In the genomic region with DNA sequence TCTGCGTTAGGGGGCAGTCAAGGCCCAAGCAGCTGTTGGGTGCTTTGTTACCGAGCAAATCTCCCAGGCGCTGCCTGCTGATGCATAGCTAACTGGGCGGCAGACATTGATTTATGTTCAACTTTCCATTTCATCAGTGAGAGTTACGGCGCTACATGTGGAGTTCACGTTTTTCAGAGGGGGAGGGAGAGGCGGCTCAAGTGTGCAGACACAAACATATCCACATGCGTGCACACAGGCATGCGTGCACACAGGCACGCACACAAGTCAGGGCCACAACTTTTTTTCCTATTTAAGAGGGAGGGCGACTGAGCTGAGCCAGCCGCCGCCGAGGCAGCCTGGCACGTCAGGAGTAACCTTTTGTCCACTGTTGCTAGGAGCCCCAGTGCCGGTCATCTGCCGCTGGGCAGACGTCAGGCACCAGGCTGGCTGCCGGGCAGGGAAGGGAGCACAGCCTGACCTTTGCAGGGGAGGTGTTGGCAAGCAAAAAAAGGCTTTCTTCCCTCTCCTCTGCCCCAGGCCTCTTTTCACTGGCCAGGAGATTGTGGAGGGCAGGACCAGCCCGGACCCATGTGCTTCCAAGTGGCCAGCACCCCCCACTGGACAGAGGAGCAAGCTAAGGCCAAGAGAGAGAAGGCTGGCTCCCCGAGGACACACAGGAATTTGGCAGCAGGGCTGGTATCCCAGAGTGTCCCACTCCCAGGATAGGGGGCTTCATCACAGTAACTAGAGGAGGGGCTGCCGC, we compare ENCODE assay signal across 9 cellular contexts.
DNase-seq lines count a peak whose midpoint lies in the region; ATAC-seq and TF ChIP-seq lines count a peak whose summit lies in the region.
"Had no signal": no experiment of that assay in that cellular context is flagged by ENCODE, and none has a peak within 500 bp of the region (broad histone marks: within the 10 kb centered on the region; RNA-seq: fewer than 3 reads in every experiment).

No MANE protein-coding gene starts in this region.

- no peak overlapping the region for H3K27ac ChIP-seq in DOHH2 (ENCODE audit: low read depth, low read length)

- H3K27me3 ChIP-seq in DOHH2 (ENCODE audit: control insufficient read depth, low read length), result no peaks in the 10 kb centered on the region
- no peaks in the 10 kb centered on the region for H3K27me3 ChIP-seq in kidney epithelial cell (ENCODE audit: control insufficient read depth, insufficient read depth, low read length)

- H3K79me2 ChIP-seq in DOHH2 (ENCODE audit: control insufficient read depth, low read length), result no peaks in the 10 kb centered on the region

- no peaks in the 10 kb centered on the region for H4K20me1 ChIP-seq in DOHH2 (ENCODE audit: control insufficient read depth, insufficient read depth, low read depth, low read length)

- H3K9me2 ChIP-seq in DOHH2 (replicated peaks; ENCODE audit: control insufficient read depth, low read length), result no peaks in the 10 kb centered on the region

- DNase-seq in NCI-H2171 (lab: John Stamatoyannopoulos, UW), result peak; percentile 88
- DNase-seq in brain pericyte (ENCODE audit: low read depth, low spot score), result peak; percentile 41
- peak; percentile 87 for DNase-seq in kidney epithelial cell (ENCODE audit: low read depth)
- DNase-seq in stimulated activated effector memory CD8-positive, alpha-beta T cell treated with anti-CD3 and anti-CD28 coated beads, Interleukin-12 subunit alpha, Interleukin-12 subunit beta, amount 100 ng/mL, for 72 hours (ENCODE audit: low spot score in 2 of 2), result no peak

- peaks cover 15% of the 10 kb centered on the region for H3K4me1 ChIP-seq in DOHH2 (ENCODE audit: control insufficient read depth, low read length)

- peaks cover 6% of the 10 kb centered on the region for H3K36me3 Mint-ChIP-seq in stimulated activated effector memory CD8-positive, alpha-beta T cell treated with anti-CD3 and anti-CD28 coated beads, Interleukin-12 subunit alpha, Interleukin-12 subunit beta, amount 100 ng/mL, for 72 hours
- H3K36me3 Mint-ChIP-seq: IgD-negative memory B cell had no signal

- no peaks in the 10 kb centered on the region for H3K9me3 Mint-ChIP-seq in stimulated activated effector memory CD8-positive, alpha-beta T cell treated with anti-CD3 and anti-CD28 coated beads, Interleukin-12 subunit alpha, Interleukin-12 subunit beta, amount 100 ng/mL, for 72 hours
- H3K9me3 Mint-ChIP-seq: IgD-negative memory B cell had no signal

- H3F3A ChIP-seq in DOHH2 (ENCODE audit: control insufficient read depth, insufficient read depth), result no peaks in the 10 kb centered on the region

- peak overlapping the region; percentile 86 for H3K27ac Mint-ChIP-seq in stimulated activated effector memory CD8-positive, alpha-beta T cell treated with anti-CD3 and anti-CD28 coated beads, Interleukin-12 subunit alpha, Interleukin-12 subunit beta, amount 100 ng/mL, for 72 hours

- H3K4me3 ChIP-seq in DOHH2 (ENCODE audit: low read length) (no peak overlapping the region), kidney epithelial cell (ENCODE audit: low read depth, low read length) (peak overlapping the region; percentile 22)

- no peaks in the 10 kb centered on the region for H3K9me3 ChIP-seq in DOHH2 (ENCODE audit: control insufficient read depth, insufficient read depth, low read length)

- peaks cover 56% of the 10 kb centered on the region for H3K4me1 Mint-ChIP-seq in stimulated activated effector memory CD8-positive, alpha-beta T cell treated with anti-CD3 and anti-CD28 coated beads, Interleukin-12 subunit alpha, Interleukin-12 subunit beta, amount 100 ng/mL, for 72 hours

- H3K36me3 ChIP-seq in DOHH2 (ENCODE audit: control insufficient read depth, low read length) (no peaks in the 10 kb centered on the region), kidney epithelial cell (ENCODE audit: control insufficient read depth, insufficient read depth, low read length) (no peaks in the 10 kb centered on the region)

- H3K4me2 ChIP-seq in DOHH2 (ENCODE audit: low read length), result peak overlapping the region; percentile 29; the same call in 1 of the 2 replicates

- TF ChIP-seq CTCF in DOHH2 (IDR thresholded peaks at IDR 0.05; ENCODE audit: low read depth, low read length, poor library complexity, severe bottlenecking), result peak; percentile 62
- TF ChIP-seq CTCF in kidney epithelial cell (IDR thresholded peaks at IDR 0.05; ENCODE audit: insufficient read depth, low read length, poor library complexity, severe bottlenecking), result peak; percentile 91

- no peak overlapping the region for H3K4me3 Mint-ChIP-seq in stimulated activated effector memory CD8-positive, alpha-beta T cell treated with anti-CD3 and anti-CD28 coated beads, Interleukin-12 subunit alpha, Interleukin-12 subunit beta, amount 100 ng/mL, for 72 hours

- ATAC-seq in stimulated activated effector memory CD8-positive, alpha-beta T cell treated with anti-CD3 and anti-CD28 coated beads, Interleukin-12 subunit alpha, Interleukin-12 subunit beta, amount 100 ng/mL, for 72 hours, result no peak
- no peak for ATAC-seq in HG02623 (IDR thresholded peaks at IDR 0.05; ENCODE audit: unreplicated experiment)
- ATAC-seq in HG03095 (IDR thresholded peaks at IDR 0.05; ENCODE audit: unreplicated experiment), result no peak
- ATAC-seq in GM18502 (IDR thresholded peaks at IDR 0.05; ENCODE audit: poor library complexity, unreplicated experiment), result no peak

Comparison
In these comparisons a context has a peak if more than half of its experiments do, and no peak if none do; other contexts are left out.
1. DNase-seq: peak in NCI-H2171 (single experiment), brain pericyte (single experiment) and kidney epithelial cell (single experiment); none in stimulated activated effector memory CD8-positive, alpha-beta T cell treated with anti-CD3 and anti-CD28 coated beads, Interleukin-12 subunit alpha, Interleukin-12 subunit beta, amount 100 ng/mL, for 72 hours (0 of 2).